In the genomic region with DNA sequence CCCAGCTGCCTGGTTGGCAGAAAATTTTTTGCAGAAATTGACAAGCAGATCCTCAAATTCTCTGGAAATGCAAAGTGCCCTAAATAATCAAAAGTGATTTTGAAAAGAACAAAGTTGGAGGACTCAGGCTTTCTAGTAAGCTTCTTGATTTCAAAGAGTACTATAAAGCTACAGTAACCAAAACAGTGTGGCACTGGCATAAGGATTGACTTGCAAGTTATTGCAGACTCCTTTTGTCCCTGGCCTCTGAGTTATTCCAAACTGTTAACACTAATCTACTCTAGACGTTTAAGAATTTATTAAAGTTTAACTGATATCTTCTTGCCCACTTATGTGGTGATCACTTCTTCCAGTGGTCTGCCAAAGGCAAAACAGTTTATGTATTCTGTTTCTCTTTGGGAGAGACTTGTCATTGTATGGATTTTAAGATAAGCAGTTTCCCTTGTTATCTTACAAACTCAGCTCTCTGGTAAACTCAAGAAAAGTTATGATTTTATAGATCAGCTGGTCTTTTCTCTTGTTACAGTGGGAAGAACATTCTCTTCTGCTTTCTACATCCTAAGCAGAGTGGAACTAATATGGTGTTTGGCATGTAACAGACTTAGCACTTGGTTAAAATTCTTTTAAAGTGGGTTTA, we compare ENCODE assay signal across 1 cellular context.
A peak's percentile ranks its signal among the peaks of the same experiment; 100 is the strongest.
TF ChIP-seq lines count a peak whose summit lies in the region.

No MANE protein-coding gene starts in this region.

TF ChIP-seq in K562, 482 proteins besides CTCF, POLR2A, EP300 and RAD21 (continued from another document):
- TF ChIP-seq, protein P1, sequence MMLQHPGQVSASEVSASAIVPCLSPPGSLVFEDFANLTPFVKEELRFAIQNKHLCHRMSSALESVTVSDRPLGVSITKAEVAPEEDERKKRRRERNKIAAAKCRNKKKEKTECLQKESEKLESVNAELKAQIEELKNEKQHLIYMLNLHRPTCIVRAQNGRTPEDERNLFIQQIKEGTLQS (IDR thresholded peaks at IDR 0.05), result no peak
- TF ChIP-seq, protein P1 (CRISPR knock-in tag; conservative IDR thresholded peaks at IDR 0.05), result no peak
- TF ChIP-seq FOXM1 (IDR thresholded peaks at IDR 0.05; ENCODE audit: low read depth) (peak; percentile 73; the same call in 1 of the 2 replicates), FOXM1 (CRISPR knock-in tag; IDR thresholded peaks at IDR 0.05; ENCODE audit: low read depth) (no peak), PML (IDR thresholded peaks at IDR 0.05; ENCODE audit: low read length) (no peak), POLR3G (IDR thresholded peaks at IDR 0.05; ENCODE audit: extremely low read depth, insufficient read length, insufficient replicate concordance) (no peak), PHTF2 (CRISPR knock-in tag; IDR thresholded peaks at IDR 0.05) (no peak), TRIM24 (IDR thresholded peaks at IDR 0.05) (peak; percentile 36 to 74; a peak in 3 of 4 replicates), CUX1 (CRISPR knock-in tag; IDR thresholded peaks at IDR 0.05) (no peak), TAL1 (IDR thresholded peaks at IDR 0.05) (peak; percentile 88), EGR1 (conservative IDR thresholded peaks at IDR 0.05) (no peak), NCOR1 (IDR thresholded peaks at IDR 0.05) (peak; percentile 65), KLF1 (tag; IDR thresholded peaks at IDR 0.05) (no peak), SNAPC5 (CRISPR knock-in tag; IDR thresholded peaks at IDR 0.05) (no peak), E4F1 (CRISPR knock-in tag; IDR thresholded peaks at IDR 0.05; ENCODE audit: borderline replicate concordance) (no peak), ZNF24 (IDR thresholded peaks at IDR 0.05) (peak; percentile 45; the same call in 1 of the 2 replicates), BRF1 (IDR thresholded peaks at IDR 0.05; ENCODE audit: borderline replicate concordance, extremely low read depth, insufficient read length) (no peak), ADNP (tag; IDR thresholded peaks at IDR 0.05) (peak; percentile 94), ZNF184 (CRISPR knock-in tag; IDR thresholded peaks at IDR 0.05) (no peak), GATA2 (CRISPR knock-in tag; IDR thresholded peaks at IDR 0.05) (peak; percentile 21; the same call in 1 of the 2 replicates), SMARCE1 (IDR thresholded peaks at IDR 0.05) (peak; percentile 59; the same call in 1 of the 2 replicates), TEAD4 (IDR thresholded peaks at IDR 0.05; ENCODE audit: low read length) (peak; percentile 80), TEAD4 (CRISPR knock-in tag; IDR thresholded peaks at IDR 0.05; ENCODE audit: borderline replicate concordance) (no peak), FOSL1 (tag; conservative IDR thresholded peaks at IDR 0.05) (peak; percentile 45; the same call in 1 of the 2 replicates), TARDBP (IDR thresholded peaks at IDR 0.05) (no peak), AFF4 (CRISPR knock-in tag; IDR thresholded peaks at IDR 0.05) (no peak)
- TF ChIP-seq, protein P2, sequence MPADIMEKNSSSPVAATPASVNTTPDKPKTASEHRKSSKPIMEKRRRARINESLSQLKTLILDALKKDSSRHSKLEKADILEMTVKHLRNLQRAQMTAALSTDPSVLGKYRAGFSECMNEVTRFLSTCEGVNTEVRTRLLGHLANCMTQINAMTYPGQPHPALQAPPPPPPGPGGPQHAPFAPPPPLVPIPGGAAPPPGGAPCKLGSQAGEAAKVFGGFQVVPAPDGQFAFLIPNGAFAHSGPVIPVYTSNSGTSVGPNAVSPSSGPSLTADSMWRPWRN (IDR thresholded peaks at IDR 0.05; ENCODE audit: low read depth), result no peak
TF ChIP-seq in K562: peak in this region for 36.
